ENCODE assay signal across 25 cellular contexts in genomic region chr3:35644461-35644860, GRCh38. TPM values are rescaled to one million over a fixed set of nuclear protein-coding genes. Genes with fewer than 3 reads are reported as not detected.
DNase-seq lines count a peak whose midpoint lies in the region; ATAC-seq, FAIRE-seq and TF ChIP-seq lines count a peak whose summit lies in the region.
"Had no signal": no experiment of that assay in that cellular context is flagged by ENCODE, and none has a peak within 500 bp of the region (broad histone marks: within the 10 kb centered on the region; RNA-seq: fewer than 3 reads in every experiment).

No MANE protein-coding gene starts in this region.

- no peak for ATAC-seq in DND-41 (ENCODE audit: insufficient read depth, low read depth)
- ATAC-seq in HG02571 (IDR thresholded peaks at IDR 0.05; ENCODE audit: unreplicated experiment), result no peak
- ATAC-seq: Panc1 had no signal

- peaks cover 100% of the 10 kb centered on the region for H3K79me2 ChIP-seq in DND-41 (ENCODE audit: insufficient read depth, low read length)

- peaks cover 91% of the 10 kb centered on the region for H3K36me3 ChIP-seq in DND-41 (ENCODE audit: insufficient read depth, low read length)
- no peaks in the 10 kb centered on the region for H3K36me3 ChIP-seq in SK-N-MC (ENCODE audit: insufficient read depth, low read length)
- no peaks in the 10 kb centered on the region for H3K36me3 ChIP-seq in skeletal muscle tissue (ENCODE audit: control insufficient read depth in 3 of 3, insufficient read depth in 3 of 3, low read length in 3 of 3)

- peaks cover 28% of the 10 kb centered on the region for H3K4me1 ChIP-seq in DND-41 (ENCODE audit: insufficient read depth, low read length)
- peaks cover 6 to 15% (median 10%) of the 10 kb centered on the region in 3 donors for H3K4me1 ChIP-seq in skeletal muscle tissue (ENCODE audit: control insufficient read depth in 3 of 3, insufficient read depth in 3 of 3, low read length in 3 of 3)

- intact Hi-C loops in cardiac septum (cut with DNase I), result no loop called here

- H3K4me3 ChIP-seq in DND-41 (ENCODE audit: low read depth in 1 of 2, low read length in 2 of 2) (peak overlapping the region; percentile 49 to 81), SK-N-MC (peak overlapping the region; percentile 87), skeletal muscle tissue (ENCODE audit: low read length in 3 of 3) (peak overlapping the region; percentile 49 to 94 (median 92))

- H3K4me1 Mint-ChIP-seq in chondrocyte (ENCODE audit: low read depth), result peaks cover 23% of the 10 kb centered on the region

- peak overlapping the region; percentile 100 for H3K27ac ChIP-seq in DND-41 (ENCODE audit: low read length)
- no peak overlapping the region for H3K27ac ChIP-seq in SK-N-MC
- H3K27ac ChIP-seq in skeletal muscle tissue (ENCODE audit: low read depth, low read length), result no peak overlapping the region

- H3K9ac ChIP-seq in DND-41 (ENCODE audit: low read depth, low read length) (peak overlapping the region; percentile 97), SK-N-MC (ENCODE audit: insufficient read length) (no peak overlapping the region), skeletal muscle tissue (ENCODE audit: low read depth in 1 of 3, low read length in 3 of 3) (peak overlapping the region; percentile 87 to 96 (median 95))

- FAIRE-seq in H54 (lab: Jason Lieb, UNC), result no peak
- FAIRE-seq: GM12891, H1, HTR-8/SVneo had no signal

- DNase-seq in DND-41 (no peak), SK-N-MC (ENCODE audit: low read depth, low spot score) (no peak), inferior parietal cortex (ENCODE audit: extremely low spot score) (peak; percentile 44), cardiac septum (ENCODE audit: low spot score) (no peak), chondrocyte (ENCODE audit: low spot score) (no peak), H54 (ENCODE audit: insufficient read length, low spot score) (no peak)
- DNase-seq: CD4-positive, alpha-beta memory T cell; COR-L47; DMS53; GDM1; KBM-7; NCI-H1048; NCI-H1417; NCI-H1694; NCI-H2029 treated with DMSO at 0.1 percent for 48 hours; NCI-H446 treated with DMSO at 0.1 percent for 48 hours; NCI-H526; SHP77 treated with DMSO at 0.1 percent for 48 hours had no signal

- H2AFZ ChIP-seq in DND-41 (ENCODE audit: low read depth, low read length), result no peak overlapping the region

- H3K27ac Mint-ChIP-seq in chondrocyte (ENCODE audit: unreplicated experiment), result no peak overlapping the region
- H3K27ac Mint-ChIP-seq: CD4-positive, alpha-beta memory T cell had no signal

- TF ChIP-seq POLR2A in H54 (IDR thresholded peaks at IDR 0.05; ENCODE audit: low read depth, low read length), result no peak

- no peaks in the 10 kb centered on the region for H3K9me3 Mint-ChIP-seq in chondrocyte (ENCODE audit: low read depth)

- peak overlapping the region; percentile 64; the same call in 1 of the 2 replicates for H3K4me2 ChIP-seq in DND-41 (ENCODE audit: insufficient read depth, low read length)

- peaks cover 49% of the 10 kb centered on the region for H3K27me3 Mint-ChIP-seq in chondrocyte (ENCODE audit: low read depth)

- no peaks in the 10 kb centered on the region for H3K36me3 Mint-ChIP-seq in chondrocyte (ENCODE audit: low read depth)
- H3K36me3 Mint-ChIP-seq: CD4-positive, alpha-beta memory T cell had no signal

- no peaks in the 10 kb centered on the region for H3K9me3 ChIP-seq in DND-41 (ENCODE audit: insufficient read depth, low read length, severe bottlenecking)
- H3K9me3 ChIP-seq in SK-N-MC (ENCODE audit: low read depth, low read length), result no peaks in the 10 kb centered on the region
- H3K9me3 ChIP-seq in skeletal muscle tissue (ENCODE audit: control insufficient read depth in 3 of 3, low read length in 3 of 3), result no peaks in the 10 kb centered on the region

- no peak for TF ChIP-seq CTCF in DND-41 (IDR thresholded peaks at IDR 0.05; ENCODE audit: borderline replicate concordance, extremely low read depth, low read length, poor library complexity, severe bottlenecking)
- no peak for TF ChIP-seq CTCF in chondrocyte (IDR thresholded peaks at IDR 0.05)

- no peak overlapping the region for H3K4me3 Mint-ChIP-seq in chondrocyte (ENCODE audit: unreplicated experiment)
- H3K4me3 Mint-ChIP-seq: CD4-positive, alpha-beta memory T cell had no signal

- H4K20me1 ChIP-seq in DND-41 (ENCODE audit: insufficient read depth, low read length), result peaks cover 4% of the 10 kb centered on the region; the same call in 1 of the 2 replicates

- H3K27me3 ChIP-seq in DND-41 (ENCODE audit: insufficient read depth, low read length, poor library complexity) (no peaks in the 10 kb centered on the region), skeletal muscle tissue (ENCODE audit: control insufficient read depth in 3 of 3, insufficient read depth in 3 of 3, low read length in 3 of 3) (peaks cover 0 to 4% (median 2%) of the 10 kb centered on the region in 3 donors)

RNA-seq across cellular contexts. Expression of gene ARPP21, which starts 5.1 kb away (rescaled TPM):
- total RNA-seq in skeletal muscle tissue (54.3 TPM), cardiac septum (not detected), chondrocyte (4.1 to 10.6 TPM (median 4.9 TPM) in 3 replicates)
- total RNA-seq: A172; CD4-positive, alpha-beta memory T cell; H1 had no signal
